24 cellular contexts compared by ENCODE assay signal in the genomic region with DNA sequence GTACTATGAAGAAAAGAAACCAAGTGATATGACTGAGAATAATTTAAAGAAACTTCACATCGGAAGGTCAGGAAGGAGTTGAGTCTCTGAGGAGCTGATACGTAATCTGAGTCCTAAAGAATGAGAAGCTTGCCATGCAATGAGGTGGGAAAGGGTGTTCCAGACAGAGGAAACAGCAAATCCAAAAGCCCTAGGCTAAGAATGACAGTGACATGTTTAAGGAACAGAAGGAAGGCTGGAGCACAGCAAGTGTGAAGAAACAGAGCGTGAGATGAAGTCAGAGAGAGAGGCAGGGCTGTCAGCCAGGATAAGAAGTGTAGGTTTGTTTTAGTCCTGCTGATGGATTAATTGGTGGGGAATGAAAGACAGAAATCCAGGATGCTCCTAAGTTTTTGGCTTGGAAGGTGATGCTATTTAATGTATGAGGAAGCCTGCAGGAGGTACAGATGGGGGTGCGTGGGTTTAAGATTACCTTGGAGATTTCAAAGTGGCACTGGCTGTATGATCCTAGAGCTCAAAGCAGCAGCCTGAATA. TPM values are rescaled to one million over a fixed set of nuclear protein-coding genes. Genes with fewer than 3 reads are reported as not detected.
"Had no signal": no experiment of that assay in that cellular context is flagged by ENCODE, and none has a peak within 500 bp of the region (broad histone marks: within the 10 kb centered on the region; RNA-seq: fewer than 3 reads in every experiment).

No MANE protein-coding gene starts in this region.

- DNase-seq: activated CD4-positive, alpha-beta T cell treated with anti-CD3 and anti-CD28 coated beads, Interleukin-2, amount 10 ng/mL, durations not matched to agents 7 days and 5 days; activated CD4-positive, CD25-positive, alpha-beta regulatory T cell treated with anti-CD3 and anti-CD28 coated beads, Interleukin-2, amount 50 U/mL, for 72 hours; activated CD8-positive, alpha-beta memory T cell treated with anti-CD3 and anti-CD28 coated beads, Interleukin-2, amount 10 ng/mL, durations not matched to agents 7 days and 5 days; activated CD8-positive, alpha-beta T cell treated with anti-CD3 and anti-CD28 coated beads for 36 hours; activated gamma-delta T cell treated with Interleukin-2 at 50 U/mL for 16 hours; activated T-cell treated with anti-CD3 and anti-CD28 coated beads for 4 hours; adrenal gland; endodermal cell; kidney; lower lobe of right lung; pancreas; psoas muscle; right cardiac atrium; stimulated activated CD4-positive, alpha-beta T cell treated with anti-CD3 and anti-CD28 coated beads, Interleukin-2, amount 100 ng/mL, for 24 hours; stimulated activated naive CD8-positive, alpha-beta T cell treated with anti-CD3 and anti-CD28 coated beads, Interleukin-15, amount 100 ng/mL, for 72 hours; T-cell; trophoblast cell; uterus; WERI-Rb-1 had no signal

- H3K27ac ChIP-seq: adrenal gland, breast epithelium, lower lobe of right lung, neutrophil, pancreas, psoas muscle, uterus, WERI-Rb-1 had no signal

- H3K4me1 ChIP-seq: breast epithelium, psoas muscle had no signal

- H3K36me3 ChIP-seq: adrenal gland, breast epithelium, lower lobe of right lung, neutrophil, pancreas, uterus, WERI-Rb-1 had no signal

- ATAC-seq: activated CD8-positive, alpha-beta memory T cell treated with anti-CD3 and anti-CD28 coated beads, Interleukin-2, amount 10 ng/mL, durations not matched to agents 7 days and 5 days; activated CD8-positive, alpha-beta T cell treated with anti-CD3 and anti-CD28 coated beads for 36 hours; lower lobe of right lung; pancreas; psoas muscle; right cardiac atrium; stimulated activated effector memory CD8-positive, alpha-beta T cell treated with anti-CD3 and anti-CD28 coated beads, Interleukin-12 subunit alpha, Interleukin-12 subunit beta, amount 100 ng/mL, for 72 hours; stimulated activated naive CD8-positive, alpha-beta T cell treated with anti-CD3 and anti-CD28 coated beads, Interleukin-15, amount 100 ng/mL, for 72 hours; T-cell had no signal

- H3K9me3 ChIP-seq: adrenal gland, breast epithelium, lower lobe of right lung, neutrophil, pancreas, psoas muscle, uterus had no signal

- H3K27me3 ChIP-seq: adrenal gland, breast epithelium, pancreas, uterus had no signal

- H3K4me3 ChIP-seq: adrenal gland, breast epithelium, coronary artery, lower lobe of right lung, pancreas, psoas muscle, uterus had no signal

RNA-seq across cellular contexts. Expression of a gene that starts 14.5 kb away (rescaled TPM):
- total RNA-seq: activated CD4-positive, alpha-beta T cell treated with anti-CD3 and anti-CD28 coated beads, Interleukin-2, amount 10 ng/mL, durations not matched to agents 7 days and 5 days; activated CD8-positive, alpha-beta memory T cell treated with anti-CD3 and anti-CD28 coated beads, Interleukin-2, amount 10 ng/mL, durations not matched to agents 7 days and 5 days; endodermal cell had no signal

RNA-seq across cellular contexts. Expression of a gene that starts 20.3 kb away (rescaled TPM):
- total RNA-seq: activated CD4-positive, alpha-beta T cell treated with anti-CD3 and anti-CD28 coated beads, Interleukin-2, amount 10 ng/mL, durations not matched to agents 7 days and 5 days; activated CD8-positive, alpha-beta memory T cell treated with anti-CD3 and anti-CD28 coated beads, Interleukin-2, amount 10 ng/mL, durations not matched to agents 7 days and 5 days; activated CD8-positive, alpha-beta T cell treated with anti-CD3 and anti-CD28 coated beads for 36 hours; breast epithelium; endodermal cell; glomerular endothelial cell; kidney; lower lobe of right lung; psoas muscle; right cardiac atrium; T-cell; uterus had no signal

RNA-seq across cellular contexts. Expression of a gene that starts 27.9 kb away (rescaled TPM):
- total RNA-seq: activated CD4-positive, alpha-beta T cell treated with anti-CD3 and anti-CD28 coated beads, Interleukin-2, amount 10 ng/mL, durations not matched to agents 7 days and 5 days; activated CD8-positive, alpha-beta memory T cell treated with anti-CD3 and anti-CD28 coated beads, Interleukin-2, amount 10 ng/mL, durations not matched to agents 7 days and 5 days; glomerular endothelial cell; kidney had no signal
